ENCODE assay signal across 8 cellular contexts in the genomic region with DNA sequence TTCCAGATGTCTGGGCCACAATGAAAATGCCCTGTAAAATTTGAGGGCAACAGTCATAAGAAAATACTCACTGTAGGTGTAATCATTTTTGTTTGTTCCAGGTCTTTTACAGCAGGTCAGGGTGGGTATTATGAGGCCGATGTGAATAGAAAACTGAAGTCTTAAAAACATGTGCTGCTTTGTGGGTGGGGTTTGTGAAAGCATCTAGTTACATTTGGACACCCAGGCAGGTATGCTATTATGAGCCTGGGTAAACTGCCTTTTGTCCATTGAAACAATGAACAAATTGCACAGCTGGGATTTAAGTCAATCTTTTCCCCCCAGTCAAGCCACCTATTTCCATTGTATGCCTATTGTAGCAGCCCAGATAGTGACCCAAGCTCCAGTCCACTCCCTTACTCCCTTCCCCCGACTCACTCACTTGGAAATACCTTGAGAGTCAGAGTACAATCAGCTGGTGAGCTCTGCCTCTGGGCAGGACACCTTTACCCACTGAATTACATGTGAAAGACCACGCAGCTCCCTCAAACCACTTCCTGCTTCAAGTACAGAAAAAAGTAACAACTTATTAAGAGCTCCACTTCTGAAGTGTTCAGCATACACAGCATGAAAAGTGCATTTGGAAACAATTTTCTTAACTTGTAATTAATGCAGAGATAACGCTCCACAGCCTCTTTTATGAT. TPM values are rescaled to one million over a fixed set of nuclear protein-coding genes. Genes with fewer than 3 reads are reported as not detected.
DNase-seq lines count a peak whose midpoint lies in the region; ATAC-seq and TF ChIP-seq lines count a peak whose summit lies in the region.

No MANE protein-coding gene starts in this region.

- no peak overlapping the region for H2BK12ac ChIP-seq in trophoblast cell (ENCODE audit: low read length)

- peak; percentile 28 for DNase-seq in GM10248 (ENCODE audit: extremely low spot score)
- DNase-seq in activated naive CD8-positive, alpha-beta T cell treated with anti-CD3 and anti-CD28 coated beads, Interleukin-2, amount 50 U/mL, for 16 hours (ENCODE audit: low read depth, low spot score) = peak; percentile 7
- DNase-seq in trophoblast cell = no peak
- DNase-seq in MV-4-11 (lab: John Stamatoyannopoulos, UW) = no peak
- DNase-seq in dedifferentiated amniotic fluid mesenchymal stem cell (ENCODE audit: extremely low spot score) = no peak
- no peak for DNase-seq in inferior parietal cortex (ENCODE audit: extremely low spot score)

- H3K27me3 ChIP-seq in trophoblast cell (ENCODE audit: insufficient read depth, low read length) = no peaks in the 10 kb centered on the region

- no peak overlapping the region for H3K9ac ChIP-seq in trophoblast cell (ENCODE audit: low read length)

- H3K79me2 ChIP-seq in trophoblast cell (ENCODE audit: control insufficient read depth, insufficient read depth, low read length, poor library complexity) = no peaks in the 10 kb centered on the region

- no peak overlapping the region for H2AK5ac ChIP-seq in trophoblast cell (ENCODE audit: low read length)

- no CpG with 5 or more reads among the region's 4 CpGs for WGBS in trophoblast cell (ENCODE audit: extremely low coverage, insufficient coverage, insufficient read length)

- peak; percentile 67 for ATAC-seq in GM19351 (IDR thresholded peaks at IDR 0.05; ENCODE audit: unreplicated experiment)
- ATAC-seq in HG03280 (IDR thresholded peaks at IDR 0.05; ENCODE audit: unreplicated experiment) = peak; percentile 53

- peak overlapping the region; percentile 3 for H3K4me2 ChIP-seq in trophoblast cell (ENCODE audit: low read length)

- no peak overlapping the region for H3K4ac ChIP-seq in trophoblast cell (ENCODE audit: low read depth, low read length)

- CTCF ChIA-PET in GM10248 (lab: Yijun Ruan, JAX) = interaction anchor here (0.8 to 1.8 kb wide), 6 partner anchors 9 to 533 kb away, joined by 3 to 6 read pairs (median 4); no protein-coding TSS in a partner anchor

- peaks cover 4% of the 10 kb centered on the region for H3K79me1 ChIP-seq in trophoblast cell (ENCODE audit: low read length)

- H3K9me3 ChIP-seq in trophoblast cell (ENCODE audit: insufficient read depth, low read depth, low read length) = no peaks in the 10 kb centered on the region

- POLR2A ChIA-PET in GM10248 (lab: Yijun Ruan, JAX) = no interaction called here

- H3K23ac ChIP-seq in trophoblast cell (ENCODE audit: low read length) = no peak overlapping the region

- H3K36me3 ChIP-seq in trophoblast cell (ENCODE audit: control insufficient read depth in 1 of 2, insufficient read depth in 2 of 2, low read length in 2 of 2) = no peaks in the 10 kb centered on the region

- H2AFZ ChIP-seq in trophoblast cell (ENCODE audit: insufficient read depth, low read length, poor library complexity) = no peak overlapping the region

- H4K8ac ChIP-seq in trophoblast cell (ENCODE audit: low read depth, low read length) = no peak overlapping the region

- no peak overlapping the region for H4K12ac ChIP-seq in trophoblast cell (ENCODE audit: low read depth, low read length)

- H3K4me1 ChIP-seq in trophoblast cell (ENCODE audit: control insufficient read depth in 1 of 2, insufficient read depth in 2 of 2, low read length in 2 of 2) = peaks cover 7 to 14% of the 10 kb centered on the region in 2 experiments

- H4K91ac ChIP-seq in trophoblast cell (ENCODE audit: low read depth, low read length) = no peak overlapping the region

- no peak overlapping the region for H2BK120ac ChIP-seq in trophoblast cell (ENCODE audit: insufficient read depth, low read length, poor library complexity)

- no peak overlapping the region for H3K4me3 ChIP-seq in trophoblast cell (ENCODE audit: low read depth, low read length)

- no peak overlapping the region for H2BK5ac ChIP-seq in trophoblast cell (ENCODE audit: low read depth, low read length, poor library complexity)

- no peak overlapping the region for H3K14ac ChIP-seq in trophoblast cell (ENCODE audit: low read length)

- H3K18ac ChIP-seq in trophoblast cell (ENCODE audit: low read length) = no peak overlapping the region

- peak overlapping the region; percentile 59 for H3K27ac ChIP-seq in trophoblast cell (ENCODE audit: low read depth, low read length)

- TF ChIP-seq CTCF in GM10248 (IDR thresholded peaks at IDR 0.05; ENCODE audit: control extremely low read depth, extremely low read depth, low read depth, missing control alignments) = no peak

RNA-seq across cellular contexts. Expression of a gene that starts 1.8 kb away (rescaled TPM):
- polyA plus RNA-seq in trophoblast cell (2013) = 8.9 and 10.7 TPM in 2 replicates

Comparison
In these comparisons a context has a peak if more than half of its experiments do, and no peak if none do; other contexts are left out.
1. DNase-seq: peak in GM10248 (single experiment) and activated naive CD8-positive, alpha-beta T cell treated with anti-CD3 and anti-CD28 coated beads, Interleukin-2, amount 50 U/mL, for 16 hours (single experiment); none in trophoblast cell (0 of 2), MV-4-11 (single experiment), dedifferentiated amniotic fluid mesenchymal stem cell (single experiment) and inferior parietal cortex (single experiment).